In genomic region chr10:78805176-78805575, GRCh38 we compare ENCODE assay signal across 10 cellular contexts.
DNase-seq lines count a peak whose midpoint lies in the region; ATAC-seq and TF ChIP-seq lines count a peak whose summit lies in the region.
"Had no signal": no experiment of that assay in that cellular context is flagged by ENCODE, and none has a peak within 500 bp of the region (broad histone marks: within the 10 kb centered on the region; RNA-seq: fewer than 3 reads in every experiment).

No MANE protein-coding gene starts in this region.

- no peaks in the 10 kb centered on the region for H3K36me3 Mint-ChIP-seq in nephron (ENCODE audit: low read depth)

- H3K27me3 Mint-ChIP-seq in nephron (ENCODE audit: low read depth), result peaks cover 11% of the 10 kb centered on the region

- ATAC-seq in GM18867 (IDR thresholded peaks at IDR 0.05; ENCODE audit: unreplicated experiment), result no peak

- no peak for TF ChIP-seq CTCF in nephron (IDR thresholded peaks at IDR 0.05; ENCODE audit: unreplicated experiment in 3 of 3)

- no peaks in the 10 kb centered on the region for H3K9me3 Mint-ChIP-seq in nephron

- H3K4me3 Mint-ChIP-seq in nephron, result peak overlapping the region in 2 of 3 experiments; percentile 33 to 43

- H3K27ac Mint-ChIP-seq in nephron, result peak overlapping the region; percentile 97 to 99 (median 97)

- DNase-seq in AG08395 (ENCODE audit: low spot score) (peak; percentile 94), NCI-H446 treated with DMSO at 0.1 percent for 48 hours (lab: John Stamatoyannopoulos, UW) (peak; percentile 73), fibroblast of gingiva (ENCODE audit: low read depth) (peak; percentile 98), KG1 (lab: John Stamatoyannopoulos, UW) (no peak), NCI-H187 (lab: John Stamatoyannopoulos, UW) (no peak), ecto neural progenitor cell (ENCODE audit: low spot score) (no peak)
- DNase-seq: DND-41, NCI-H510A treated with DMSO at 0.1 percent for 48 hours had no signal

- peaks cover 71% of the 10 kb centered on the region for H3K4me1 Mint-ChIP-seq in nephron

Comparison
In these comparisons a context has a peak if more than half of its experiments do, and no peak if none do; other contexts are left out.
1. DNase-seq: peak in AG08395 (single experiment), NCI-H446 treated with DMSO at 0.1 percent for 48 hours (single experiment) and fibroblast of gingiva (single experiment); none in KG1 (single experiment), NCI-H187 (0 of 2) and ecto neural progenitor cell (single experiment).